In the genomic region with DNA sequence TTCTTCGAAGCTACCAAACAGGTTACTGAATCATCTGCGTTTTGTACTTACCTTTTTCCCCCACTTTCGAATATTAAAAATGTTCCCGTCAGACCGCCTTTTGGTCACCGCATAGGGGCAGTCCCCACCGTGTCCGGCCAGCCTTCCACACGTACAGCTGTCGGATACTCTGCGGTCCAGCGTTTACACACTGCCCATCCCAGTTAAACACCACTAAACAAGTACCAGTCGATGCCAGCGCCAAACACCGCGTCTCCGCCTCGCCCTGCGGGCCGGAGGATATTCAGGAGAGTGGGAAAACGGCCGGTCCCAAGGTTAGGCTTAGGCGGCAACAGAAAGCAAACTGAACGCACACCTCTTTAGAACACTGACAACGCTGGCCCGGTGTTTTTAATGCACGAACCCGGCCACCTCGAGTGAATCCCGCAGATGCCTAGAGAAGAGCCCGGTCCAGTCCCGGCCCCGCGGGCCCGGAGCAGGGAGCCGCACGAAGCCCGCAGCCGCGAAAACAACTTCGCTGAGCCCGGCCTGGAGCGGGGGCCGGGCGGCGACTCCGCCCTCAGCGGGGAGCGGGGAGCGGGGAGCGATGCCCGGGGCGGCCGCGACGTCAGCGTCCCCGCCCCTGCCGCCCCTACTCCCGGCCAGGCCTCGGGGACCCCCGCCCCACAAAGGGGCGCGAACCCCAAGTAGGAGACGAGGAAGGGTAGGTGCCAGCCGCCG, we compare ENCODE assay signal across 8 cellular contexts. TPM values are rescaled to one million over a fixed set of nuclear protein-coding genes. Genes with fewer than 3 reads are reported as not detected.
DNase-seq lines count a peak whose midpoint lies in the region; ATAC-seq and TF ChIP-seq lines count a peak whose summit lies in the region.

No MANE protein-coding gene starts in this region.

- no peaks in the 10 kb centered on the region for H3K27me3 ChIP-seq in neuron (ENCODE audit: insufficient read depth, low read length)

- peaks cover 11% of the 10 kb centered on the region for H3K36me3 ChIP-seq in neuron (ENCODE audit: insufficient read depth, low read length)

- DNase-seq in NCI-H82 (lab: John Stamatoyannopoulos, UW) = peak; percentile 77
- no peak for DNase-seq in NCI-H82 treated with DMSO at 0.1 percent for 48 hours (lab: John Stamatoyannopoulos, UW; ENCODE audit: unreplicated experiment)
- DNase-seq in HuH-7.5 (ENCODE audit: low spot score) = peak; percentile 72
- DNase-seq in fibroblast of villous mesenchyme (ENCODE audit: low read depth) = peak; percentile 55
- no peak for DNase-seq in GDM1 (lab: John Stamatoyannopoulos, UW)

- ATAC-seq in GM21390 (IDR thresholded peaks at IDR 0.05; ENCODE audit: unreplicated experiment) = peak; percentile 35

- no peaks in the 10 kb centered on the region for H3K9me3 ChIP-seq in neuron (ENCODE audit: low read length)

- peak overlapping the region; percentile 90 for H2AFZ ChIP-seq in neuron (ENCODE audit: low read depth, low read length)

- TF ChIP-seq CTCF in VCaP (conservative IDR thresholded peaks at IDR 0.05) = peak; percentile 8; the same call in 1 of the 2 replicates
- TF ChIP-seq CTCF in fibroblast of villous mesenchyme (IDR thresholded peaks at IDR 0.05; ENCODE audit: insufficient read depth, low read depth, low read length) = no peak

- peaks cover 7% of the 10 kb centered on the region for H3K4me1 ChIP-seq in neuron (ENCODE audit: insufficient read depth, low read length)

- peak overlapping the region; percentile 87 for H3K4me3 ChIP-seq in fibroblast of villous mesenchyme (ENCODE audit: low read depth, low read length)
- peak overlapping the region; percentile 97 for H3K4me3 ChIP-seq in neuron (ENCODE audit: low read length)

- peak overlapping the region; percentile 89 for H3K27ac ChIP-seq in VCaP

RNA-seq across cellular contexts. Expression of a gene that starts 0.7 kb away (rescaled TPM):
- 16.8 TPM in 2 replicates for total RNA-seq in fibroblast of villous mesenchyme

RNA-seq across cellular contexts. Expression of a gene that starts 10.1 kb away (rescaled TPM):
- 49.0 and 51.8 TPM in 2 replicates for total RNA-seq in fibroblast of villous mesenchyme

RNA-seq across cellular contexts. Expression of a gene that starts 11.9 kb away (rescaled TPM):
- 18.7 and 19.4 TPM in 2 replicates for total RNA-seq in fibroblast of villous mesenchyme

RNA-seq across cellular contexts. Expression of a gene that starts 33.0 kb away (rescaled TPM):
- 10.0 and 10.8 TPM in 2 replicates for total RNA-seq in fibroblast of villous mesenchyme

RNA-seq across cellular contexts. Expression of a gene that starts 57.7 kb away (rescaled TPM):
- under 0.01 TPM in 1 of 2 replicates, not detected in the other for total RNA-seq in fibroblast of villous mesenchyme

Comparison
In these comparisons a context has a peak if more than half of its experiments do, and no peak if none do; other contexts are left out.
1. DNase-seq: peak in NCI-H82 (single experiment), HuH-7.5 (single experiment) and fibroblast of villous mesenchyme (single experiment); none in NCI-H82 treated with DMSO at 0.1 percent for 48 hours (single experiment) and GDM1 (single experiment).